1 cellular context compared by ENCODE assay signal in genomic region chr16:86051376-86052114, GRCh38.
TF ChIP-seq lines count a peak whose summit lies in the region.

No MANE protein-coding gene starts in this region.

TF ChIP-seq in HEK293, 187 proteins besides CTCF, POLR2A, EP300 and RAD21 (continued from another document and continues in another):
- peak; percentile 48 for TF ChIP-seq BCL6B (tag by site-specific recombination; IDR thresholded peaks at IDR 0.05)
- TF ChIP-seq ZNF121 (tag by site-specific recombination; IDR thresholded peaks at IDR 0.05), result no peak
- no peak for TF ChIP-seq ZNF777 (tag by site-specific recombination; IDR thresholded peaks at IDR 0.05; ENCODE audit: borderline replicate concordance)
- no peak for TF ChIP-seq SP3 (tag by site-specific recombination; IDR thresholded peaks at IDR 0.05)
- TF ChIP-seq ZNF785 (tag by site-specific recombination; IDR thresholded peaks at IDR 0.05), result no peak
- no peak for TF ChIP-seq ZBTB11 (tag by site-specific recombination; conservative IDR thresholded peaks at IDR 0.05; ENCODE audit: low read depth)
- TF ChIP-seq ZNF580 (tag by site-specific recombination; IDR thresholded peaks at IDR 0.05), result no peak
- no peak for TF ChIP-seq ZNF544 (tag by site-specific recombination; IDR thresholded peaks at IDR 0.05)
- TF ChIP-seq ZSCAN16 (tag by site-specific recombination; IDR thresholded peaks at IDR 0.05), result no peak
- TF ChIP-seq ZBTB26 (tag by site-specific recombination; optimal IDR thresholded peaks at IDR 0.05), result no peak
- TF ChIP-seq OVOL3 (tag by site-specific recombination; IDR thresholded peaks at IDR 0.05), result no peak
- no peak for TF ChIP-seq ZNF555 (tag by site-specific recombination; conservative IDR thresholded peaks at IDR 0.05)
- TF ChIP-seq ZNF280C (tag by site-specific recombination; IDR thresholded peaks at IDR 0.05), result no peak
- no peak for TF ChIP-seq ZNF155 (tag by site-specific recombination; IDR thresholded peaks at IDR 0.05)
- TF ChIP-seq ZNF830 (tag by site-specific recombination; IDR thresholded peaks at IDR 0.05; ENCODE audit: low read depth), result no peak
- TF ChIP-seq ZBTB48 (tag by site-specific recombination; IDR thresholded peaks at IDR 0.05), result 0 out of 2 replicates have a peak, but pooled peaks have one; percentile 32
- no peak for TF ChIP-seq ZNF148 (tag by site-specific recombination; IDR thresholded peaks at IDR 0.05; ENCODE audit: borderline replicate concordance)
- peak; percentile 78 for TF ChIP-seq SP7 (tag by site-specific recombination; IDR thresholded peaks at IDR 0.05)
- TF ChIP-seq MZF1 (tag by site-specific recombination; IDR thresholded peaks at IDR 0.05; ENCODE audit: borderline replicate concordance), result no peak
- TF ChIP-seq ZNF398 (tag by site-specific recombination; IDR thresholded peaks at IDR 0.05), result peak; percentile 55; the same call in 1 of the 2 replicates
- no peak for TF ChIP-seq ZNF311 (tag by site-specific recombination; IDR thresholded peaks at IDR 0.05; ENCODE audit: borderline replicate concordance)
- no peak; the same call in 1 of the 2 replicates for TF ChIP-seq ZNF843 (tag by site-specific recombination; IDR thresholded peaks at IDR 0.05)
- TF ChIP-seq KLF10 (tag by site-specific recombination; IDR thresholded peaks at IDR 0.05), result no peak
- TF ChIP-seq KLF17 (tag by site-specific recombination; IDR thresholded peaks at IDR 0.05), result peak; percentile 65; the same call in 1 of the 2 replicates
- no peak for TF ChIP-seq ZNF518A (tag by site-specific recombination; conservative IDR thresholded peaks at IDR 0.05; ENCODE audit: low read depth)
- no peak for TF ChIP-seq ZFP37 (tag by site-specific recombination; IDR thresholded peaks at IDR 0.05)
- peak; percentile 72 for TF ChIP-seq ZNF341 (tag by site-specific recombination; IDR thresholded peaks at IDR 0.05; ENCODE audit: low read depth)
- peak; percentile 21; the same call in 1 of the 2 replicates for TF ChIP-seq SCRT1 (tag by site-specific recombination; IDR thresholded peaks at IDR 0.05; ENCODE audit: borderline replicate concordance)
- TF ChIP-seq ZNF514 (tag by site-specific recombination; IDR thresholded peaks at IDR 0.05), result no peak
- TF ChIP-seq PATZ1 (tag by site-specific recombination; IDR thresholded peaks at IDR 0.05), result peak; percentile 67; the same call in 1 of the 2 replicates
- TF ChIP-seq ZNF2 (tag by site-specific recombination; IDR thresholded peaks at IDR 0.05), result 0 out of 2 replicates have a peak, but pooled peaks have one; percentile 27
- no peak for TF ChIP-seq MEIS1 (CRISPR knock-in tag; IDR thresholded peaks at IDR 0.05; ENCODE audit: borderline replicate concordance)
- TF ChIP-seq FEZF1 (tag by site-specific recombination; IDR thresholded peaks at IDR 0.05), result peak; percentile 55; the same call in 1 of the 2 replicates
- TF ChIP-seq ZBTB7A (tag by site-specific recombination; IDR thresholded peaks at IDR 0.05; ENCODE audit: low read depth), result no peak
- no peak for TF ChIP-seq ZNF37A (tag by site-specific recombination; IDR thresholded peaks at IDR 0.05)
